Comparison of ENCODE assay signal across 9 cellular contexts in the genomic region with DNA sequence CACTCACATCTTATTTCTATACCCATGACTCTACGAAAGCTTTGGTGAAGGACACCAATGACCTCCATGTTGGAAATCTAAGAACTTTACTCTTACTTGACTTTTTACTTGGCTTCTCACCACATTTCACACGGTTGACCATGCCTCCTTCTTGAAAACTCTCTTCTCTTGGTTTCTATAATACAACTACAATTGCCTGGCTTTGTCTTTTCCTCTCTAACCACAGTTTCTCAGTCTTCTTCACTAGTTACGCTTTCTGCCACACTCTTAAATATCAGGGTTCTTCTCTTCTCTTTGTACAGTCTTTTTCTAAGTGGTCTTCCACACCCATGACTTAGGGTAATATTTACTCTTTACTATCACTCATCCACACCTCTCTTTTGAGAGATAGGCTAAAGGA.
"Had no signal": no experiment of that assay in that cellular context is flagged by ENCODE, and none has a peak within 500 bp of the region (broad histone marks: within the 10 kb centered on the region; RNA-seq: fewer than 3 reads in every experiment).

No MANE protein-coding gene starts in this region.

- H3K9me3 ChIP-seq: HAP-1 had no signal

- H3K27ac ChIP-seq: GM23248 had no signal

- H3K4me1 ChIP-seq: HAP-1 had no signal

- ATAC-seq: GM23338, HCT116 had no signal

- H3K4me2 ChIP-seq: GM23338 had no signal

- H3K9ac ChIP-seq: GM23248 had no signal

- H3K36me3 ChIP-seq: HAP-1 had no signal

- H2AFZ ChIP-seq: GM23248, GM23338 had no signal

- H3K4me3 ChIP-seq: GM23248, GM23338, HAP-1 had no signal

- DNase-seq: GM23248, GOT3, H7, H9, HCEC 1CT, HFFc6 had no signal
